Comparison of ENCODE assay signal across 6 cellular contexts in genomic region chr1:32199717-32200072, GRCh38. TPM values are rescaled to one million over a fixed set of nuclear protein-coding genes. Genes with fewer than 3 reads are reported as not detected.
A peak's percentile ranks its signal among the peaks of the same experiment; 100 is the strongest.
DNase-seq lines count a peak whose midpoint lies in the region; ATAC-seq and TF ChIP-seq lines count a peak whose summit lies in the region.

No MANE protein-coding gene starts in this region.

- H3K4me3 Mint-ChIP-seq in activated CD4-positive, alpha-beta T cell treated with anti-CD3 and anti-CD28 coated beads, Interleukin-2, amount 10 ng/mL, durations not matched to agents 24 days and 14 days, result peak overlapping the region; percentile 90
- peak overlapping the region; percentile 42 for H3K4me3 Mint-ChIP-seq in endothelial cell (ENCODE audit: unreplicated experiment)

- peaks cover 52% of the 10 kb centered on the region for H3K36me3 Mint-ChIP-seq in activated CD4-positive, alpha-beta T cell treated with anti-CD3 and anti-CD28 coated beads, Interleukin-2, amount 10 ng/mL, durations not matched to agents 24 days and 14 days (ENCODE audit: low read depth)
- peaks cover 22% of the 10 kb centered on the region for H3K36me3 Mint-ChIP-seq in endothelial cell (ENCODE audit: low read depth, unreplicated experiment)

- peak overlapping the region; percentile 68 for H3K4me3 ChIP-seq in skeletal muscle cell (ENCODE audit: low read depth, low read length)

- ATAC-seq in HG03196 (IDR thresholded peaks at IDR 0.05; ENCODE audit: unreplicated experiment), result no peak

- H3K27me3 Mint-ChIP-seq in activated CD4-positive, alpha-beta T cell treated with anti-CD3 and anti-CD28 coated beads, Interleukin-2, amount 10 ng/mL, durations not matched to agents 24 days and 14 days, result no peaks in the 10 kb centered on the region
- peaks cover 20% of the 10 kb centered on the region for H3K27me3 Mint-ChIP-seq in endothelial cell (ENCODE audit: unreplicated experiment)

- intact Hi-C loops in activated CD4-positive, alpha-beta T cell treated with anti-CD3 and anti-CD28 coated beads, Interleukin-2, amount 10 ng/mL, durations not matched to agents 24 days and 14 days (cut with micrococcal nuclease), result loop anchor here (1.0 kb wide), 1 partner anchor 19 kb away; no protein-coding TSS in a partner anchor

- peak overlapping the region; percentile 95 for H3K27ac Mint-ChIP-seq in activated CD4-positive, alpha-beta T cell treated with anti-CD3 and anti-CD28 coated beads, Interleukin-2, amount 10 ng/mL, durations not matched to agents 24 days and 14 days
- no peak overlapping the region for H3K27ac Mint-ChIP-seq in endothelial cell (ENCODE audit: unreplicated experiment)

- no peak for TF ChIP-seq CTCF in endothelial cell (IDR thresholded peaks at IDR 0.05; ENCODE audit: unreplicated experiment)

- H3K9me3 Mint-ChIP-seq in activated CD4-positive, alpha-beta T cell treated with anti-CD3 and anti-CD28 coated beads, Interleukin-2, amount 10 ng/mL, durations not matched to agents 24 days and 14 days, result no peaks in the 10 kb centered on the region
- no peaks in the 10 kb centered on the region for H3K9me3 Mint-ChIP-seq in endothelial cell (ENCODE audit: unreplicated experiment)

- no peak for DNase-seq in activated CD4-positive, alpha-beta T cell treated with anti-CD3 and anti-CD28 coated beads, Interleukin-2, amount 10 ng/mL, durations not matched to agents 24 days and 14 days
- DNase-seq in activated CD4-positive, alpha-beta T cell treated with anti-CD3 and anti-CD28 coated beads, Interleukin-2, amount 50 U/mL, for 1 hour, result no peak
- DNase-seq in endothelial cell (ENCODE audit: low spot score) (no peak), skeletal muscle cell (ENCODE audit: low read depth) (no peak), NAMALWA (ENCODE audit: low spot score) (no peak)

- H3K4me1 Mint-ChIP-seq in activated CD4-positive, alpha-beta T cell treated with anti-CD3 and anti-CD28 coated beads, Interleukin-2, amount 10 ng/mL, durations not matched to agents 24 days and 14 days, result peaks cover 70% of the 10 kb centered on the region
- H3K4me1 Mint-ChIP-seq in endothelial cell (ENCODE audit: unreplicated experiment), result peaks cover 40% of the 10 kb centered on the region

RNA-seq across cellular contexts. Expression of gene CCDC28B, which starts 0.7 kb away (rescaled TPM):
- total RNA-seq in activated CD4-positive, alpha-beta T cell treated with anti-CD3 and anti-CD28 coated beads, Interleukin-2, amount 10 ng/mL, durations not matched to agents 24 days and 14 days, result 37.1 and 38.1 TPM in 2 replicates
- 22.9 TPM for total RNA-seq in endothelial cell (ENCODE audit: unreplicated experiment)

RNA-seq across cellular contexts. Expression of gene IQCC, which starts 5.8 kb away (rescaled TPM):
- 6.1 and 6.4 TPM in 2 replicates for total RNA-seq in activated CD4-positive, alpha-beta T cell treated with anti-CD3 and anti-CD28 coated beads, Interleukin-2, amount 10 ng/mL, durations not matched to agents 24 days and 14 days
- total RNA-seq in endothelial cell (ENCODE audit: unreplicated experiment), result 1.9 TPM

RNA-seq across cellular contexts. Expression of gene DCDC2B, which starts 9.2 kb away (rescaled TPM):
- total RNA-seq in activated CD4-positive, alpha-beta T cell treated with anti-CD3 and anti-CD28 coated beads, Interleukin-2, amount 10 ng/mL, durations not matched to agents 24 days and 14 days, result 0.12 TPM in 1 of 2 replicates, not detected in the other
- not detected for total RNA-seq in endothelial cell (ENCODE audit: unreplicated experiment)

RNA-seq across cellular contexts. Expression of gene TXLNA, which starts 20.2 kb away (rescaled TPM):
- total RNA-seq in activated CD4-positive, alpha-beta T cell treated with anti-CD3 and anti-CD28 coated beads, Interleukin-2, amount 10 ng/mL, durations not matched to agents 24 days and 14 days, result 105 and 106 TPM in 2 replicates
- 65.3 TPM for total RNA-seq in endothelial cell (ENCODE audit: unreplicated experiment)

RNA-seq across cellular contexts. Expression of gene TMEM234, which starts 22.5 kb away (rescaled TPM):
- total RNA-seq in activated CD4-positive, alpha-beta T cell treated with anti-CD3 and anti-CD28 coated beads, Interleukin-2, amount 10 ng/mL, durations not matched to agents 24 days and 14 days, result 10.6 and 10.9 TPM in 2 replicates
- total RNA-seq in endothelial cell (ENCODE audit: unreplicated experiment), result 23.2 TPM
